In genomic region chr10:12419279-12419847, GRCh38 we compare ENCODE assay signal across 9 cellular contexts.
A peak's percentile ranks its signal among the peaks of the same experiment; 100 is the strongest.
DNase-seq lines count a peak whose midpoint lies in the region; ATAC-seq and TF ChIP-seq lines count a peak whose summit lies in the region.
"Had no signal": no experiment of that assay in that cellular context is flagged by ENCODE, and none has a peak within 500 bp of the region (broad histone marks: within the 10 kb centered on the region; RNA-seq: fewer than 3 reads in every experiment).

No MANE protein-coding gene starts in this region.

- intact Hi-C loops in left ventricle myocardium inferior (cut with micrococcal nuclease), result no loop called here

- TF ChIP-seq CTCF in left ventricle myocardium inferior (IDR thresholded peaks at IDR 0.05; ENCODE audit: borderline replicate concordance), result no peak

- H3K36me3 ChIP-seq in left ventricle myocardium inferior, result no peaks in the 10 kb centered on the region

- ATAC-seq in GM18517 (IDR thresholded peaks at IDR 0.05; ENCODE audit: unreplicated experiment) (no peak), GM19395 (IDR thresholded peaks at IDR 0.05; ENCODE audit: unreplicated experiment) (no peak)

- peaks cover 14% of the 10 kb centered on the region for H3K4me1 ChIP-seq in left ventricle myocardium inferior
- H3K4me1 ChIP-seq: Caco-2 had no signal

- no peak overlapping the region for H3K4me3 ChIP-seq in left ventricle myocardium inferior

- H3K27ac ChIP-seq in left ventricle myocardium inferior (replicated peaks), result peak overlapping the region; percentile 57

- peak; percentile 43 for DNase-seq in activated gamma-delta T cell treated with Interleukin-2 at 50 U/mL for 16 hours
- no peak for DNase-seq in activated gamma-delta T cell (lab: John Stamatoyannopoulos, UW)
- DNase-seq in activated T-helper 1 cell treated with Interleukin-2 at 50 U/mL for 16 hours (ENCODE audit: low read depth), result peak; percentile 20
- no peak for DNase-seq in left ventricle myocardium inferior
- DNase-seq in stimulated activated CD8-positive, alpha-beta memory T cell treated with anti-CD3 and anti-CD28 coated beads, Interleukin-15, amount 100 ng/mL, for 48 hours (ENCODE audit: low read depth in 2 of 2), result peak; percentile 64 to 67
- no peak for DNase-seq in ureter (ENCODE audit: low spot score)

- H3K27me3 ChIP-seq in left ventricle myocardium inferior (ENCODE audit: low read depth), result no peaks in the 10 kb centered on the region

- no peaks in the 10 kb centered on the region for H3K9me3 ChIP-seq in left ventricle myocardium inferior (replicated peaks)
- H3K9me3 ChIP-seq: Caco-2 had no signal

Comparison
In these comparisons a context has a peak if more than half of its experiments do, and no peak if none do; other contexts are left out.
1. DNase-seq: peak in activated gamma-delta T cell treated with Interleukin-2 at 50 U/mL for 16 hours (single experiment), activated T-helper 1 cell treated with Interleukin-2 at 50 U/mL for 16 hours (single experiment) and stimulated activated CD8-positive, alpha-beta memory T cell treated with anti-CD3 and anti-CD28 coated beads, Interleukin-15, amount 100 ng/mL, for 48 hours (2 of 2); none in activated gamma-delta T cell (single experiment), left ventricle myocardium inferior (single experiment) and ureter (single experiment).